28 cellular contexts compared by ENCODE assay signal in the genomic region with DNA sequence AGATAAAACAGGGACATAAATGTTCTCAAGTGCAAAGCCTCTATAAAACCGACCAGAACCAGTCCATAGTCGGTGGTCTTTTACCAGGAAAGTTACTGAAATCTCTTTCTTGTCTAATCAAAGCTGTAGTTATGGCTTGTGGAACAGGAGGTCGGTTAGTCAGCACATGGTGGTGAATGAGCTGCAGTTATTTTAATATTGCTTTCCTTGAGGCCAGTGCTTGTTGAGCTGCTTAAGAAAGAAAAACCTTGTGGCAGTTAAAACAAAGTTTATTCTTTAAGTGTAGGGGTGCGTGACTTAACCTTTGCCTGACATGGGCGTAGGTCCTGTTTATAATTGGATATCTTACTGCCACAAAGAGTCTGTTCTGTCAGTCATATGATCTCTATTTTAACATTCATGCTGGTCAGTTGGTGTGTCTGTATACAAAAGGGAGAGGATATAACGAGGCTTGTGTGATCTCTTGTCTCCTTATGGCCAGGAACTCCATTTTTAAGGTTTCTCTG. TPM values are rescaled to one million over a fixed set of nuclear protein-coding genes. Genes with fewer than 3 reads are reported as not detected.
"Had no signal": no experiment of that assay in that cellular context is flagged by ENCODE, and none has a peak within 500 bp of the region (broad histone marks: within the 10 kb centered on the region; RNA-seq: fewer than 3 reads in every experiment).

No MANE protein-coding gene starts in this region.

- H3K4me3 Mint-ChIP-seq: activated B cell treated with CpG ODN at 0.5 μM for 24 hours; activated CD4-positive, alpha-beta T cell treated with anti-CD3 and anti-CD28 coated beads for 36 hours; activated naive CD8-positive, alpha-beta T cell; activated T-cell treated with anti-CD3 and anti-CD28 coated beads, Interleukin-2, amount 50 U/mL, for 4 hours; neural crest cell; stimulated activated effector memory CD8-positive, alpha-beta T cell treated with anti-CD3 and anti-CD28 coated beads, Interleukin-12 subunit alpha, Interleukin-12 subunit beta, amount 100 ng/mL, for 72 hours; type B pancreatic cell had no signal

- H3K27ac Mint-ChIP-seq: activated B cell treated with CpG ODN at 0.5 μM for 24 hours; activated CD4-positive, alpha-beta T cell treated with anti-CD3 and anti-CD28 coated beads for 36 hours; activated naive CD8-positive, alpha-beta T cell; activated T-helper 2 cell treated with anti-CD3 and anti-CD28 coated beads, Interferon-gamma antibody, Interleukin-2, Interleukin-4, amounts not matched to agents 10 μg/mL and 5 μg/mL and 100 μg/mL, durations not matched to agents 14 hours and 24 hours and 36 hours; stimulated activated effector memory CD8-positive, alpha-beta T cell treated with anti-CD3 and anti-CD28 coated beads, Interleukin-12 subunit alpha, Interleukin-12 subunit beta, amount 100 ng/mL, for 72 hours; type B pancreatic cell had no signal

- H3K36me3 Mint-ChIP-seq: stimulated activated effector memory CD8-positive, alpha-beta T cell treated with anti-CD3 and anti-CD28 coated beads, Interleukin-12 subunit alpha, Interleukin-12 subunit beta, amount 100 ng/mL, for 72 hours; type B pancreatic cell had no signal

- FAIRE-seq: endothelial cell of umbilical vein, small intestine had no signal

- H3K4me1 Mint-ChIP-seq: neural crest cell had no signal

- H3K4me3 ChIP-seq: adrenal gland, ascending aorta, esophagus muscularis mucosa, gastrocnemius medialis, stomach, vagina had no signal

- H3K27me3 ChIP-seq: adrenal gland, ascending aorta, brain microvascular endothelial cell, esophagus muscularis mucosa, gastrocnemius medialis, stomach, vagina had no signal

- H3K36me3 ChIP-seq: adrenal gland, ascending aorta, brain microvascular endothelial cell, esophagus muscularis mucosa, gastrocnemius medialis, stomach, vagina had no signal

- H3K9me3 Mint-ChIP-seq: stimulated activated effector memory CD8-positive, alpha-beta T cell treated with anti-CD3 and anti-CD28 coated beads, Interleukin-12 subunit alpha, Interleukin-12 subunit beta, amount 100 ng/mL, for 72 hours; type B pancreatic cell had no signal

- ATAC-seq: activated CD4-positive, alpha-beta T cell treated with anti-CD3 and anti-CD28 coated beads for 36 hours; activated T-cell treated with anti-CD3 and anti-CD28 coated beads, Interleukin-2, amount 50 U/mL, for 4 hours; gastrocnemius medialis; sciatic nerve; stimulated activated effector memory CD8-positive, alpha-beta T cell treated with anti-CD3 and anti-CD28 coated beads, Interleukin-12 subunit alpha, Interleukin-12 subunit beta, amount 100 ng/mL, for 72 hours had no signal

- H3K9me3 ChIP-seq: adrenal gland, ascending aorta, esophagus muscularis mucosa, gastrocnemius medialis, vagina had no signal

- DNase-seq: activated B cell treated with CpG ODN at 0.5 μM for 24 hours; activated CD4-positive, alpha-beta T cell treated with anti-CD3 and anti-CD28 coated beads for 36 hours; activated CD4-positive, alpha-beta T cell treated with anti-CD3 and anti-CD28 coated beads, Interleukin-2, amount 50 U/mL, for 4 hours; activated CD8-positive, alpha-beta memory T cell treated with anti-CD3 and anti-CD28 coated beads for 24 hours; activated CD8-positive, alpha-beta memory T cell treated with anti-CD3 and anti-CD28 coated beads, Interleukin-2, amount 50 U/mL, for 4 hours; activated naive CD4-positive, alpha-beta T cell; activated T-cell treated with anti-CD3 and anti-CD28 coated beads, Interleukin-2, amount 50 U/mL, for 4 hours; adrenal gland; brain microvascular endothelial cell; central memory CD4-positive, alpha-beta T cell; effector memory CD4-positive, alpha-beta T cell; gastrocnemius medialis; hypothalamus; midbrain; stimulated activated CD4-positive, alpha-beta T cell treated with anti-CD3 and anti-CD28 coated beads, Interleukin-2, amount 100 ng/mL, for 24 hours; stomach; T1000 had no signal

- H3K4me1 ChIP-seq: ascending aorta, vagina had no signal

- H3K27ac ChIP-seq: adrenal gland, ascending aorta, brain microvascular endothelial cell, esophagus muscularis mucosa, gastrocnemius medialis, stomach, vagina had no signal

- H3K27me3 Mint-ChIP-seq: activated naive CD8-positive, alpha-beta T cell had no signal

RNA-seq across cellular contexts. Expression of gene CNTF, which starts 19.7 kb away (rescaled TPM):
- total RNA-seq: vagina had no signal
